ENCODE assay signal across 12 cellular contexts in genomic region chr19:45876161-45876410, GRCh38. TPM values are rescaled to one million over a fixed set of nuclear protein-coding genes. Genes with fewer than 3 reads are reported as not detected.
DNase-seq lines count a peak whose midpoint lies in the region; ATAC-seq lines count a peak whose summit lies in the region.
"Had no signal": no experiment of that assay in that cellular context is flagged by ENCODE, and none has a peak within 500 bp of the region (broad histone marks: within the 10 kb centered on the region; RNA-seq: fewer than 3 reads in every experiment).

No MANE protein-coding gene starts in this region.

- peaks cover 15% of the 10 kb centered on the region for H3K27me3 Mint-ChIP-seq in activated T-helper 1 cell treated with anti-CD3 and anti-CD28 coated beads, Interleukin-12 subunit alpha, Interleukin-12 subunit beta, Interleukin-2, Interleukin-4 antibody, amounts not matched to agents 30 ng/mL and 10 ng/mL and 1 ng/mL, durations not matched to agents 14 hours and 24 hours and 36 hours (ENCODE audit: insufficient read depth)
- peaks cover 37% of the 10 kb centered on the region for H3K27me3 Mint-ChIP-seq in memory B cell

- H3K9me3 Mint-ChIP-seq in activated T-helper 1 cell treated with anti-CD3 and anti-CD28 coated beads, Interleukin-12 subunit alpha, Interleukin-12 subunit beta, Interleukin-2, Interleukin-4 antibody, amounts not matched to agents 30 ng/mL and 10 ng/mL and 1 ng/mL, durations not matched to agents 14 hours and 24 hours and 36 hours, result no peaks in the 10 kb centered on the region
- no peaks in the 10 kb centered on the region for H3K9me3 Mint-ChIP-seq in memory B cell

- H3K27ac Mint-ChIP-seq in activated T-helper 1 cell treated with anti-CD3 and anti-CD28 coated beads, Interleukin-12 subunit alpha, Interleukin-12 subunit beta, Interleukin-2, Interleukin-4 antibody, amounts not matched to agents 30 ng/mL and 10 ng/mL and 1 ng/mL, durations not matched to agents 14 hours and 24 hours and 36 hours, result peak overlapping the region; percentile 68
- H3K27ac Mint-ChIP-seq in memory B cell, result no peak overlapping the region

- H3K36me3 ChIP-seq in stomach smooth muscle (ENCODE audit: control insufficient read depth in 2 of 2, insufficient read depth in 2 of 2, low read length in 2 of 2), result no peaks in the 10 kb centered on the region
- H3K36me3 ChIP-seq: cardiac muscle cell had no signal

- no peaks in the 10 kb centered on the region for H3K9me3 ChIP-seq in stomach smooth muscle (ENCODE audit: control insufficient read depth in 2 of 2, low read length in 2 of 2)

- no peak overlapping the region for H3K27ac ChIP-seq in stomach smooth muscle (ENCODE audit: low read length)
- H3K27ac ChIP-seq: PC-9 had no signal

- no peak overlapping the region for H3K4me3 ChIP-seq in stomach smooth muscle (ENCODE audit: low read length in 2 of 2)
- H3K4me3 ChIP-seq: cardiac muscle cell, PC-9 had no signal

- H3K4me3 Mint-ChIP-seq in activated T-helper 1 cell treated with anti-CD3 and anti-CD28 coated beads, Interleukin-12 subunit alpha, Interleukin-12 subunit beta, Interleukin-2, Interleukin-4 antibody, amounts not matched to agents 30 ng/mL and 10 ng/mL and 1 ng/mL, durations not matched to agents 14 hours and 24 hours and 36 hours, result no peak overlapping the region
- H3K4me3 Mint-ChIP-seq in memory B cell, result no peak overlapping the region

- peak; percentile 76 for ATAC-seq in memory B cell (ENCODE audit: low read depth)
- no peak for ATAC-seq in HG02571 (IDR thresholded peaks at IDR 0.05; ENCODE audit: unreplicated experiment)
- no peak for ATAC-seq in HG02970 (IDR thresholded peaks at IDR 0.05; ENCODE audit: low FRiP score, unreplicated experiment)

- peaks cover 18% of the 10 kb centered on the region for H3K4me1 Mint-ChIP-seq in activated T-helper 1 cell treated with anti-CD3 and anti-CD28 coated beads, Interleukin-12 subunit alpha, Interleukin-12 subunit beta, Interleukin-2, Interleukin-4 antibody, amounts not matched to agents 30 ng/mL and 10 ng/mL and 1 ng/mL, durations not matched to agents 14 hours and 24 hours and 36 hours (ENCODE audit: low read depth)
- peaks cover 10% of the 10 kb centered on the region for H3K4me1 Mint-ChIP-seq in memory B cell

- peak; percentile 27 for DNase-seq in activated T-cell treated with anti-CD3 and anti-CD28 coated beads for 48 hours (ENCODE audit: low read depth)
- DNase-seq in activated T-cell treated with anti-CD3 and anti-CD28 coated beads, Interleukin-2, amount 50 U/mL, for 1 hour, result no peak
- DNase-seq in activated T-helper 1 cell treated with anti-CD3 and anti-CD28 coated beads, Interleukin-12 subunit alpha, Interleukin-12 subunit beta, Interleukin-2, Interleukin-4 antibody, amounts not matched to agents 30 ng/mL and 10 ng/mL and 1 ng/mL, durations not matched to agents 14 hours and 24 hours and 36 hours (ENCODE audit: low spot score), result no peak
- DNase-seq in memory B cell (ENCODE audit: low spot score in 2 of 2), result no peak
- no peak for DNase-seq in stimulated activated CD8-positive, alpha-beta memory T cell treated with anti-CD3 and anti-CD28 coated beads, Interleukin-4, amount 100 ng/mL, for 48 hours
- DNase-seq: nucleus accumbens, PC-9 had no signal

- intact Hi-C loops in activated T-helper 1 cell treated with anti-CD3 and anti-CD28 coated beads, Interleukin-12 subunit alpha, Interleukin-12 subunit beta, Interleukin-2, Interleukin-4 antibody, amounts not matched to agents 30 ng/mL and 10 ng/mL and 1 ng/mL, durations not matched to agents 14 hours and 24 hours and 36 hours (cut with micrococcal nuclease), result loop anchor here (1.0 kb wide), 1 partner anchor 13 kb away; the partner anchor contains the start of gene SYMPK

- peaks cover 5 to 10% of the 10 kb centered on the region in 2 donors for H3K27me3 ChIP-seq in stomach smooth muscle (ENCODE audit: control insufficient read depth in 1 of 2, insufficient read depth in 2 of 2, low read length in 2 of 2)
- H3K27me3 ChIP-seq: cardiac muscle cell had no signal

- H3K4me1 ChIP-seq in stomach smooth muscle (ENCODE audit: control insufficient read depth, insufficient read depth, low read length), result peaks cover 6% of the 10 kb centered on the region

- peak overlapping the region; percentile 35 to 36 for H3K9ac ChIP-seq in stomach smooth muscle (ENCODE audit: low read length in 2 of 2)

- peaks cover 1% of the 10 kb centered on the region for H3K36me3 Mint-ChIP-seq in activated T-helper 1 cell treated with anti-CD3 and anti-CD28 coated beads, Interleukin-12 subunit alpha, Interleukin-12 subunit beta, Interleukin-2, Interleukin-4 antibody, amounts not matched to agents 30 ng/mL and 10 ng/mL and 1 ng/mL, durations not matched to agents 14 hours and 24 hours and 36 hours (ENCODE audit: low read depth)
- H3K36me3 Mint-ChIP-seq in memory B cell, result peaks cover 2% of the 10 kb centered on the region

RNA-seq across cellular contexts. Expression of gene IRF2BP1, which starts 9.9 kb away (rescaled TPM):
- 20.9 and 21.5 TPM in 2 replicates for total RNA-seq in activated T-helper 1 cell treated with anti-CD3 and anti-CD28 coated beads, Interleukin-12 subunit alpha, Interleukin-12 subunit beta, Interleukin-2, Interleukin-4 antibody, amounts not matched to agents 30 ng/mL and 10 ng/mL and 1 ng/mL, durations not matched to agents 14 hours and 24 hours and 36 hours

RNA-seq across cellular contexts. Expression of gene FOXA3, which starts 12.0 kb away (rescaled TPM):
- total RNA-seq in activated T-helper 1 cell treated with anti-CD3 and anti-CD28 coated beads, Interleukin-12 subunit alpha, Interleukin-12 subunit beta, Interleukin-2, Interleukin-4 antibody, amounts not matched to agents 30 ng/mL and 10 ng/mL and 1 ng/mL, durations not matched to agents 14 hours and 24 hours and 36 hours, result 0.27 and 0.34 TPM in 2 replicates
- total RNA-seq: fibroblast of villous mesenchyme, PC-9 had no signal

RNA-seq across cellular contexts. Expression of gene SYMPK, which starts 13.1 kb away (rescaled TPM):
- 118 and 120 TPM in 2 replicates for total RNA-seq in activated T-helper 1 cell treated with anti-CD3 and anti-CD28 coated beads, Interleukin-12 subunit alpha, Interleukin-12 subunit beta, Interleukin-2, Interleukin-4 antibody, amounts not matched to agents 30 ng/mL and 10 ng/mL and 1 ng/mL, durations not matched to agents 14 hours and 24 hours and 36 hours

RNA-seq across cellular contexts. Expression of gene MYPOP, which starts 26.3 kb away (rescaled TPM):
- total RNA-seq in activated T-helper 1 cell treated with anti-CD3 and anti-CD28 coated beads, Interleukin-12 subunit alpha, Interleukin-12 subunit beta, Interleukin-2, Interleukin-4 antibody, amounts not matched to agents 30 ng/mL and 10 ng/mL and 1 ng/mL, durations not matched to agents 14 hours and 24 hours and 36 hours, result 6.9 and 7.2 TPM in 2 replicates

RNA-seq across cellular contexts. Expression of gene NANOS2, which starts 38.5 kb away (rescaled TPM):
- not detected in 2 replicates for total RNA-seq in activated T-helper 1 cell treated with anti-CD3 and anti-CD28 coated beads, Interleukin-12 subunit alpha, Interleukin-12 subunit beta, Interleukin-2, Interleukin-4 antibody, amounts not matched to agents 30 ng/mL and 10 ng/mL and 1 ng/mL, durations not matched to agents 14 hours and 24 hours and 36 hours
- total RNA-seq: cardiac muscle cell, fibroblast of villous mesenchyme, PC-9 had no signal
